Comparison of ENCODE assay signal across 35 cellular contexts in genomic region chr5:31711935-31712592, GRCh38.
"Had no signal": no experiment of that assay in that cellular context is flagged by ENCODE, and none has a peak within 500 bp of the region (broad histone marks: within the 10 kb centered on the region; RNA-seq: fewer than 3 reads in every experiment).

No MANE protein-coding gene starts in this region.

- DNase-seq: activated CD4-positive, alpha-beta T cell treated with anti-CD3 and anti-CD28 coated beads for 48 hours; activated CD4-positive, alpha-beta T cell treated with anti-CD3 and anti-CD28 coated beads, Interleukin-2, amount 50 U/mL, for 48 hours; activated CD8-positive, alpha-beta memory T cell treated with anti-CD3 and anti-CD28 coated beads, Interleukin-2, amount 50 U/mL, for 4 hours; activated effector memory CD4-positive, alpha-beta T cell treated with anti-CD3 and anti-CD28 coated beads, Interleukin-2, amount 50 U/mL, for 16 hours; activated naive CD4-positive, alpha-beta T cell treated with anti-CD3 and anti-CD28 coated beads for 36 hours; activated naive CD8-positive, alpha-beta T cell treated with anti-CD3 and anti-CD28 coated beads for 36 hours; activated T-cell treated with anti-CD3 and anti-CD28 coated beads, Interleukin-2, amount 50 U/mL, for 1 hour; adrenal gland; aorta; body of pancreas; dorsolateral prefrontal cortex; effector memory CD4-positive, alpha-beta T cell; erythroblast; gastrocnemius medialis; glutamatergic neuron; hippocampal formation; immature natural killer cell; left lung; mucosa of descending colon; nucleus accumbens; psoas muscle; spleen; stimulated activated naive CD8-positive, alpha-beta T cell treated with anti-CD3 and anti-CD28 coated beads, Interleukin-15, Interleukin-2, amounts not matched to agents 100 U/mL and 50 U/mL, for 24 hours; SW 1271; T-helper 9 cell had no signal

- H3K27me3 Mint-ChIP-seq: activated naive CD8-positive, alpha-beta T cell treated with anti-CD3 and anti-CD28 coated beads for 36 hours; natural killer cell treated with Interleukin-12 subunit alpha and Interleukin-12 subunit beta and Interleukin-15 and Interleukin-18, amount 100 ng/mL, for 72 hours; type B pancreatic cell had no signal

- ATAC-seq: activated CD4-positive, CD25-positive, alpha-beta regulatory T cell treated with anti-CD3 and anti-CD28 coated beads, Interleukin-2, amount 50 U/mL, for 24 hours; body of pancreas; gastrocnemius medialis; left lung; mucosa of descending colon; psoas muscle; stimulated activated naive CD8-positive, alpha-beta T cell treated with anti-CD3 and anti-CD28 coated beads, Interleukin-15, Interleukin-2, amounts not matched to agents 100 U/mL and 50 U/mL, for 24 hours had no signal

- H3K79me2 ChIP-seq: parathyroid adenoma had no signal

- H3K4me1 ChIP-seq: adrenal gland, body of pancreas, gastrocnemius medialis, left lung, psoas muscle, spleen, vagina had no signal

- H3K4me3 ChIP-seq: adrenal gland, body of pancreas, coronary artery, dorsolateral prefrontal cortex, gastrocnemius medialis, left lung, mucosa of descending colon, psoas muscle, spleen, thoracic aorta, vagina had no signal

- H3K9me3 ChIP-seq: adrenal gland, body of pancreas, gastrocnemius medialis, left lung, mucosa of descending colon, psoas muscle, spleen, thoracic aorta, vagina had no signal

- H3K27me3 ChIP-seq: adrenal gland, body of pancreas, dorsolateral prefrontal cortex, gastrocnemius medialis, left lung, spleen, vagina had no signal

- H2AFZ ChIP-seq: parathyroid adenoma had no signal

- H3K36me3 Mint-ChIP-seq: activated naive CD8-positive, alpha-beta T cell treated with anti-CD3 and anti-CD28 coated beads for 36 hours; immature natural killer cell; natural killer cell treated with Interleukin-12 subunit alpha and Interleukin-12 subunit beta and Interleukin-15 and Interleukin-18, amount 100 ng/mL, for 72 hours; type B pancreatic cell had no signal

- H3K9me3 Mint-ChIP-seq: activated naive CD4-positive, alpha-beta T cell treated with anti-CD3 and anti-CD28 coated beads for 36 hours; activated naive CD8-positive, alpha-beta T cell treated with anti-CD3 and anti-CD28 coated beads for 36 hours; activated T-helper 1 cell treated with anti-CD3 and anti-CD28 coated beads, Interleukin-12 subunit alpha, Interleukin-12 subunit beta, Interleukin-2, Interleukin-4 antibody, amounts not matched to agents 30 ng/mL and 10 ng/mL and 1 ng/mL, durations not matched to agents 14 hours and 24 hours and 36 hours; immature natural killer cell; natural killer cell treated with Interleukin-12 subunit alpha and Interleukin-12 subunit beta and Interleukin-15 and Interleukin-18, amount 100 ng/mL, for 72 hours; T-helper 1 cell treated with Interleukin-12 subunit alpha and Interleukin-12 subunit beta and Interleukin-4 antibody, amounts not matched to agents 30 μg/mL and 1 μg/mL, for 36 hours; type B pancreatic cell had no signal

- H3K27ac ChIP-seq: adrenal gland, body of pancreas, coronary artery, dorsolateral prefrontal cortex, gastrocnemius medialis, left lung, parathyroid adenoma, psoas muscle, spleen, thoracic aorta, vagina, WERI-Rb-1 had no signal

- H3K4me1 Mint-ChIP-seq: activated naive CD8-positive, alpha-beta T cell treated with anti-CD3 and anti-CD28 coated beads for 36 hours had no signal

- H3K9ac ChIP-seq: parathyroid adenoma had no signal

- H3K4me3 Mint-ChIP-seq: activated naive CD4-positive, alpha-beta T cell treated with anti-CD3 and anti-CD28 coated beads for 36 hours; activated naive CD8-positive, alpha-beta T cell treated with anti-CD3 and anti-CD28 coated beads for 36 hours; activated T-helper 1 cell treated with anti-CD3 and anti-CD28 coated beads, Interleukin-12 subunit alpha, Interleukin-12 subunit beta, Interleukin-2, Interleukin-4 antibody, amounts not matched to agents 30 ng/mL and 10 ng/mL and 1 ng/mL, durations not matched to agents 14 hours and 24 hours and 36 hours; immature natural killer cell; natural killer cell treated with Interleukin-12 subunit alpha and Interleukin-12 subunit beta and Interleukin-15 and Interleukin-18, amount 100 ng/mL, for 72 hours; T-helper 1 cell treated with Interleukin-12 subunit alpha and Interleukin-12 subunit beta and Interleukin-4 antibody, amounts not matched to agents 30 μg/mL and 1 μg/mL, for 36 hours; type B pancreatic cell had no signal

- H3K36me3 ChIP-seq: adrenal gland, gastrocnemius medialis, left lung, spleen, thoracic aorta, vagina, WERI-Rb-1 had no signal

- H3K27ac Mint-ChIP-seq: activated naive CD4-positive, alpha-beta T cell treated with anti-CD3 and anti-CD28 coated beads for 36 hours; activated naive CD8-positive, alpha-beta T cell treated with anti-CD3 and anti-CD28 coated beads for 36 hours; activated T-helper 1 cell treated with anti-CD3 and anti-CD28 coated beads, Interleukin-12 subunit alpha, Interleukin-12 subunit beta, Interleukin-2, Interleukin-4 antibody, amounts not matched to agents 30 ng/mL and 10 ng/mL and 1 ng/mL, durations not matched to agents 14 hours and 24 hours and 36 hours; immature natural killer cell; natural killer cell treated with Interleukin-12 subunit alpha and Interleukin-12 subunit beta and Interleukin-15 and Interleukin-18, amount 100 ng/mL, for 72 hours; T-helper 1 cell treated with Interleukin-12 subunit alpha and Interleukin-12 subunit beta and Interleukin-4 antibody, amounts not matched to agents 30 μg/mL and 1 μg/mL, for 36 hours; type B pancreatic cell had no signal
